7 cellular contexts compared by ENCODE assay signal in genomic region chr4:38069271-38069760, GRCh38.
DNase-seq lines count a peak whose midpoint lies in the region; ATAC-seq and TF ChIP-seq lines count a peak whose summit lies in the region.

No MANE protein-coding gene starts in this region.

- no peaks in the 10 kb centered on the region for H3K27me3 ChIP-seq in OCI-LY3 (ENCODE audit: low read depth, low read length)

- peaks cover 4% of the 10 kb centered on the region for H3K36me3 ChIP-seq in OCI-LY3 (replicated peaks; ENCODE audit: low read depth, low read length)

- ATAC-seq in GM19035 (IDR thresholded peaks at IDR 0.05; ENCODE audit: unreplicated experiment) = no peak

- H3K9me3 ChIP-seq in OCI-LY3 (ENCODE audit: insufficient read depth, low read length) = no peaks in the 10 kb centered on the region

- DNase-seq in GM20000 (ENCODE audit: low spot score) (peak; percentile 34), medulla oblongata (ENCODE audit: extremely low spot score) (peak; percentile 67), Kasumi-1 (lab: John Stamatoyannopoulos, UW) (no peak), SKM-1 (lab: John Stamatoyannopoulos, UW; ENCODE audit: unreplicated experiment) (no peak)
- peak; percentile 15 for DNase-seq in central memory CD4-positive, alpha-beta T cell

- no peak overlapping the region for H3K27ac ChIP-seq in OCI-LY3 (ENCODE audit: low read length)

- H2AFZ ChIP-seq in OCI-LY3 (ENCODE audit: low read depth, low read length) = no peak overlapping the region

- no peak overlapping the region for H3K9ac ChIP-seq in OCI-LY3 (ENCODE audit: low read length)

- H4K20me1 ChIP-seq in OCI-LY3 (ENCODE audit: insufficient read depth, low read length) = peaks cover 6% of the 10 kb centered on the region; the same call in 1 of the 2 replicates

- H3K4me1 ChIP-seq in OCI-LY3 (ENCODE audit: low read length) = peaks cover 8% of the 10 kb centered on the region

- peak; percentile 43 for TF ChIP-seq CTCF in GM20000 (IDR thresholded peaks at IDR 0.05; ENCODE audit: extremely low read depth, missing control alignments)
- TF ChIP-seq CTCF in OCI-LY3 (IDR thresholded peaks at IDR 0.05; ENCODE audit: low read depth, low read length) = peak; percentile 72

- H3K4me3 ChIP-seq in OCI-LY3 (ENCODE audit: low read length) = no peak overlapping the region

- no peak overlapping the region for H3K4me2 ChIP-seq in OCI-LY3 (ENCODE audit: low read length)

- no peaks in the 10 kb centered on the region for H3K79me2 ChIP-seq in OCI-LY3 (ENCODE audit: low read length)

Comparison
In these comparisons a context has a peak if more than half of its experiments do, and no peak if none do; other contexts are left out.
1. DNase-seq: peak in GM20000 (single experiment), central memory CD4-positive, alpha-beta T cell (single experiment) and medulla oblongata (single experiment); none in Kasumi-1 (0 of 2) and SKM-1 (single experiment).